Comparison of ENCODE assay signal across 21 cellular contexts in genomic region chr10:35668865-35669650, GRCh38. TPM values are rescaled to one million over a fixed set of nuclear protein-coding genes. Genes with fewer than 3 reads are reported as not detected.
DNase-seq lines count a peak whose midpoint lies in the region; ATAC-seq, FAIRE-seq and TF ChIP-seq lines count a peak whose summit lies in the region.
"Had no signal": no experiment of that assay in that cellular context is flagged by ENCODE, and none has a peak within 500 bp of the region (broad histone marks: within the 10 kb centered on the region; RNA-seq: fewer than 3 reads in every experiment).

No MANE protein-coding gene starts in this region.

- H3K27me3 Mint-ChIP-seq in naive thymus-derived CD4-positive, alpha-beta T cell = peaks cover 0 to 18% (median 9%) of the 10 kb centered on the region in 5 donors
- H3K27me3 Mint-ChIP-seq: B cell had no signal

- H3K36me3 Mint-ChIP-seq in naive thymus-derived CD4-positive, alpha-beta T cell = peaks cover 0 to 4% (median 0%) of the 10 kb centered on the region in 5 donors
- H3K36me3 Mint-ChIP-seq: IgD-negative memory B cell had no signal

- TF ChIP-seq EP300 in esophagus muscularis mucosa (IDR thresholded peaks at IDR 0.05) = no peak

- H3K9ac ChIP-seq in NT2/D1 (ENCODE audit: insufficient read length, low read depth) = no peak overlapping the region

- no peak overlapping the region for H3K4me3 ChIP-seq in HEK293 (ENCODE audit: low read depth, low read length)
- no peak overlapping the region for H3K4me3 ChIP-seq in NT2/D1 (ENCODE audit: insufficient read length, low read depth)
- H3K4me3 ChIP-seq in esophagus muscularis mucosa = no peak overlapping the region
- no peak overlapping the region for H3K4me3 ChIP-seq in naive thymus-derived CD4-positive, alpha-beta T cell (ENCODE audit: low read length)
- no peak overlapping the region for H3K4me3 ChIP-seq in small intestine (ENCODE audit: low read depth in 1 of 2, low read length in 2 of 2)
- H3K4me3 ChIP-seq: A549, MG63, SJSA1 had no signal

- H3K36me3 ChIP-seq in HEK293 (ENCODE audit: control insufficient read depth in 2 of 2, insufficient read depth in 1 of 2, low read length in 2 of 2) (no peaks in the 10 kb centered on the region), NT2/D1 (ENCODE audit: insufficient read depth, insufficient read length, low read length) (no peaks in the 10 kb centered on the region), esophagus muscularis mucosa (no peaks in the 10 kb centered on the region), small intestine (ENCODE audit: control insufficient read depth in 2 of 2, insufficient read depth in 2 of 2, low read length in 2 of 2) (no peaks in the 10 kb centered on the region)
- no peaks in the 10 kb centered on the region for H3K36me3 ChIP-seq in naive thymus-derived CD4-positive, alpha-beta T cell (ENCODE audit: control insufficient read depth in 2 of 3, insufficient read depth in 3 of 3, low read length in 3 of 3)
- H3K36me3 ChIP-seq: MG63, SJSA1 had no signal

- TF ChIP-seq CTCF in HEK293 (tag by site-specific recombination; IDR thresholded peaks at IDR 0.05) (no peak), esophagus muscularis mucosa (IDR thresholded peaks at IDR 0.05) (no peak)

- peak overlapping the region in 1 of 9 donors; percentile 10 for H3K27ac Mint-ChIP-seq in naive thymus-derived CD4-positive, alpha-beta T cell
- H3K27ac Mint-ChIP-seq: B cell, IgD-negative memory B cell had no signal

- H3K9me3 ChIP-seq in HEK293 (ENCODE audit: control insufficient read depth, insufficient read depth, low read depth, low read length) (no peaks in the 10 kb centered on the region), NT2/D1 (ENCODE audit: insufficient read depth, low read length) (no peaks in the 10 kb centered on the region), esophagus muscularis mucosa (no peaks in the 10 kb centered on the region), small intestine (ENCODE audit: control insufficient read depth, low read depth) (no peaks in the 10 kb centered on the region)
- no peaks in the 10 kb centered on the region for H3K9me3 ChIP-seq in naive thymus-derived CD4-positive, alpha-beta T cell (ENCODE audit: control insufficient read depth in 2 of 3, low read length in 3 of 3)
- H3K9me3 ChIP-seq: A549, MG63, SJSA1 had no signal

- DNase-seq in NT2/D1 (ENCODE audit: low read depth, low spot score) (peak; percentile 39), esophagus muscularis mucosa (ENCODE audit: extremely low spot score) (peak; percentile 77), caudate nucleus (lab: John Stamatoyannopoulos, UW) (no peak), small intestine (no peak), Kasumi-1 (lab: John Stamatoyannopoulos, UW) (no peak)
- no peak for DNase-seq in naive thymus-derived CD4-positive, alpha-beta T cell
- DNase-seq: DMS79, GOT3, MG63, NCI-H1417, NCI-H187 treated with DMSO at 0.1 percent for 48 hours, NCI-H2107, NCI-H446 treated with DMSO at 0.1 percent for 48 hours, NCI-H526 treated with DMSO at 0.1 percent for 48 hours had no signal

- peaks cover 0 to 20% (median 10%) of the 10 kb centered on the region in 11 donors for H3K9me3 Mint-ChIP-seq in naive thymus-derived CD4-positive, alpha-beta T cell

- intact Hi-C loops in esophagus muscularis mucosa (cut with DNase I) = no loop called here
- intact Hi-C loops in naive thymus-derived CD4-positive, alpha-beta T cell (cut with micrococcal nuclease) = no loop called here

- H3K27ac ChIP-seq in HEK293 (ENCODE audit: extremely low read depth, low read depth, low read length) (no peak overlapping the region), esophagus muscularis mucosa (replicated peaks in 1 of 4) (no peak overlapping the region), caudate nucleus (ENCODE audit: low read depth, low read length) (no peak overlapping the region), small intestine (ENCODE audit: low read depth in 1 of 2, low read length in 1 of 2) (no peak overlapping the region)
- no peak overlapping the region for H3K27ac ChIP-seq in naive thymus-derived CD4-positive, alpha-beta T cell (ENCODE audit: low read depth, low read length)
- H3K27ac ChIP-seq: A549, SJSA1 had no signal

- H3K4me3 Mint-ChIP-seq in naive thymus-derived CD4-positive, alpha-beta T cell = no peak overlapping the region
- H3K4me3 Mint-ChIP-seq: B cell, IgD-negative memory B cell had no signal

- no peak for FAIRE-seq in small intestine (lab: Jason Lieb, UNC)
- FAIRE-seq: A549 had no signal

- POLR2A ChIA-PET in HEK293 (lab: Yijun Ruan, JAX) = no interaction called here
- POLR2A ChIA-PET in naive thymus-derived CD4-positive, alpha-beta T cell (lab: Charles Lee) = no interaction called here

- H3K4me1 ChIP-seq in HEK293 (ENCODE audit: control insufficient read depth, insufficient read depth, low read length) (no peaks in the 10 kb centered on the region), NT2/D1 (ENCODE audit: insufficient read depth, insufficient read length) (peaks cover 4% of the 10 kb centered on the region), esophagus muscularis mucosa (no peaks in the 10 kb centered on the region), small intestine (ENCODE audit: control insufficient read depth in 2 of 2, insufficient read depth in 1 of 2, low read depth in 1 of 2, low read length in 1 of 2) (no peaks in the 10 kb centered on the region)
- no peaks in the 10 kb centered on the region for H3K4me1 ChIP-seq in naive thymus-derived CD4-positive, alpha-beta T cell (ENCODE audit: control insufficient read depth in 2 of 2, insufficient read depth in 2 of 2, low read length in 2 of 2)
- H3K4me1 ChIP-seq: SJSA1 had no signal

- 85% methylated on average over 12 of the region's 13 CpGs for WGBS in esophagus muscularis mucosa
- WGBS in small intestine, 3 donors = 84 to 86% (median 86%) methylated on average over 13 of the region's 13 CpGs

- no peaks in the 10 kb centered on the region for H3K4me1 Mint-ChIP-seq in naive thymus-derived CD4-positive, alpha-beta T cell
- H3K4me1 Mint-ChIP-seq: B cell, IgD-negative memory B cell had no signal

- H3K27me3 ChIP-seq in NT2/D1 (ENCODE audit: insufficient read depth, insufficient read length) (no peaks in the 10 kb centered on the region), esophagus muscularis mucosa (no peaks in the 10 kb centered on the region), small intestine (ENCODE audit: control insufficient read depth in 2 of 2, insufficient read depth in 2 of 2, low read length in 2 of 2) (no peaks in the 10 kb centered on the region)
- H3K27me3 ChIP-seq in naive thymus-derived CD4-positive, alpha-beta T cell (ENCODE audit: control insufficient read depth in 2 of 2, insufficient read depth in 2 of 2, low read length in 2 of 2) = no peaks in the 10 kb centered on the region
- H3K27me3 ChIP-seq: MG63, SJSA1 had no signal

- peak; percentile 22 for ATAC-seq in naive thymus-derived CD4-positive, alpha-beta T cell
- no peak for ATAC-seq in GM21367 (IDR thresholded peaks at IDR 0.05; ENCODE audit: unreplicated experiment)
- ATAC-seq: A549, Right ventricle myocardium inferior had no signal

- CTCF ChIA-PET in HEK293 (lab: Yijun Ruan, JAX) = no interaction called here
- CTCF ChIA-PET in naive thymus-derived CD4-positive, alpha-beta T cell (lab: Charles Lee) = no interaction called here

- no peak for TF ChIP-seq POLR2A in esophagus muscularis mucosa (IDR thresholded peaks at IDR 0.05; ENCODE audit: low read depth)

TF ChIP-seq in HEK293, 187 proteins besides CTCF, POLR2A, EP300 and RAD21 (continues in another document):
- TF ChIP-seq YY2 (tag by site-specific recombination; IDR thresholded peaks at IDR 0.05) = no peak
- no peak for TF ChIP-seq ZNF791 (tag by site-specific recombination; IDR thresholded peaks at IDR 0.05)
- TF ChIP-seq HIC1 (tag by site-specific recombination; IDR thresholded peaks at IDR 0.05) = no peak
- TF ChIP-seq ZNF184 (tag by site-specific recombination; IDR thresholded peaks at IDR 0.05) = no peak
- no peak for TF ChIP-seq INSM2 (tag by site-specific recombination; IDR thresholded peaks at IDR 0.05)

RNA-seq across cellular contexts. Expression of gene FZD8, which starts 27.0 kb away (rescaled TPM):
- total RNA-seq in esophagus muscularis mucosa = 10 to 100 TPM in 2 of 4 donors, 1 to 10 TPM in 2; 5.4 to 13.8 (median 11.2) TPM
- 1 to 10 TPM in 1 of 5 experiments, under 1 TPM in 4; 0.19 to 1.7 (median 0.47) TPM for total RNA-seq in naive thymus-derived CD4-positive, alpha-beta T cell
- not detected for polyA plus RNA-seq in naive thymus-derived CD4-positive, alpha-beta T cell
- polyA plus RNA-seq in small intestine = 1 to 10 TPM in 1 of 3 donors, under 1 TPM in 1, not detected in 1; 0.27 to 1.6 TPM
- polyA plus RNA-seq: IgD-negative memory B cell had no signal

Comparison
In these comparisons a context has a peak if more than half of its experiments do, and no peak if none do; other contexts are left out.
1. DNase-seq: peak in NT2/D1 (single experiment) and esophagus muscularis mucosa (single experiment); none in naive thymus-derived CD4-positive, alpha-beta T cell (0 of 9), caudate nucleus (0 of 61), small intestine (single experiment) and Kasumi-1 (0 of 2).